ENCODE assay signal across 23 cellular contexts in the genomic region with DNA sequence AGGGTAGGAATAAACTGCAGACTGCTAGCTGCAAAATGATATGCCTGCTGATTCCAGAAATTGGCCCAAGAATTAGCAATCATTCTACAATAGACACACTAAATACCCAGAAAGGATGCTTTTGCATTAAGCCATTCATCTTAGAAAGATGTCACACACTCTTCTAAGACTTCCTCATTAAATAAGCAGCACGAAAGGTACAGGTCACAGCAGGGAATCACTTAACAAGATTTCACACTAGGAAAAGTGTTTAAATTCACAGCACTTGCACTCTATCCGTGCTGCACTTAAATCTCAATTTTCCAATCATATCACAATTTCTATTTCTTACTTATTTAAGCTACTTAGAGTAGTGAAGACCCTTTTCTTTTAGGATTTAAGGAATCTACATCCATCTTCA.
"Had no signal": no experiment of that assay in that cellular context is flagged by ENCODE, and none has a peak within 500 bp of the region (broad histone marks: within the 10 kb centered on the region; RNA-seq: fewer than 3 reads in every experiment).

No MANE protein-coding gene starts in this region.

- H3K4me1 ChIP-seq: ascending aorta, body of pancreas, breast epithelium had no signal

- H3K27ac ChIP-seq: ascending aorta, body of pancreas, breast epithelium, RWPE1 had no signal

- H3K36me3 ChIP-seq: ascending aorta, breast epithelium had no signal

- H3K4me3 ChIP-seq: ascending aorta, body of pancreas, breast epithelium had no signal

- ATAC-seq: activated CD8-positive, alpha-beta T cell treated with anti-CD3 and anti-CD28 coated beads for 36 hours; activated T-cell treated with anti-CD3 and anti-CD28 coated beads, Interleukin-2, amount 50 U/mL, for 72 hours; body of pancreas; PC-3; Right ventricle myocardium inferior had no signal

- H3K27me3 ChIP-seq: ascending aorta, body of pancreas, breast epithelium had no signal

- H3K9me3 ChIP-seq: ascending aorta, body of pancreas had no signal

- DNase-seq: activated CD4-positive, alpha-beta T cell treated with anti-CD3 and anti-CD28 coated beads, Interleukin-2, amount 50 U/mL, for 4 hours; activated CD8-positive, alpha-beta T cell treated with anti-CD3 and anti-CD28 coated beads for 36 hours; activated gamma-delta T cell; activated naive CD4-positive, alpha-beta T cell treated with Interleukin-2 at 50 U/mL for 16 hours; activated naive CD8-positive, alpha-beta T cell treated with anti-CD3 and anti-CD28 coated beads, Interleukin-2, amount 10 ng/mL, durations not matched to agents 7 days and 5 days; activated T-cell treated with anti-CD3 and anti-CD28 coated beads, Interleukin-2, amount 50 U/mL, for 1 hour; activated T-cell treated with anti-CD3 and anti-CD28 coated beads, Interleukin-2, amount 50 U/mL, for 72 hours; amygdala; body of pancreas; NCI-H1105; NCI-H1417 treated with DMSO at 0.1 percent for 48 hours; NCI-H1930; NCI-H2081 treated with DMSO at 0.1 percent for 48 hours; NCI-H345; NCI-H524 treated with DMSO at 0.1 percent for 48 hours; NCI-H748 treated with DMSO at 0.1 percent for 48 hours; NK-92 treated with Interleukin-12 subunit alpha and Interleukin-12 subunit beta, amount 100 ng/mL, for 24 hours; PC-3; SIG-M5 had no signal
